ENCODE assay signal across 23 cellular contexts in the genomic region with DNA sequence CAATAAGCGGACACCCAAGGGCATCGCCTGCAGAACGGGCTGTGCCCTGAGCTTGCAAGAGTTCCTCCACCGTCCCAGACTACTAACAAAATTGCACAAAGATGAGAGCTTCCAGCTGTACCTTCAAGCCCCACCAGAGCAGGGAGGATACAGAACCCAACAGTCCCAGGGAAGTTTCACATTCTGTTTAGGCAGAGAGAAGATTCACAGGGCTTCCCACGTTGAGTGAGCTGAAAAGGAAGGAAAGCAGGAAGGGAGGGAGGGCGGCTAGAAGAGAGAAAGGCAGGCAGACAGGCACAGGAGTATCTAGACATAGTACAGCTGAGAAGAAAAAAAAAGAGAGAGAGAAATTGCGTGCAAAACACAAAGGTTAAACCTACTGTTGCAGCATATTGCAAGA.
DNase-seq lines count a peak whose midpoint lies in the region; ATAC-seq and TF ChIP-seq lines count a peak whose summit lies in the region.
"Had no signal": no experiment of that assay in that cellular context is flagged by ENCODE, and none has a peak within 500 bp of the region (broad histone marks: within the 10 kb centered on the region; RNA-seq: fewer than 3 reads in every experiment).

No MANE protein-coding gene starts in this region.

- H3K9ac ChIP-seq in endodermal cell (ENCODE audit: extremely low read depth, low read length, poor library complexity, severe bottlenecking), result no peak overlapping the region
- H3K9ac ChIP-seq in mesendoderm (ENCODE audit: low read length), result no peak overlapping the region

- POLR2A ChIA-PET in activated CD4-positive, alpha-beta memory T cell treated with anti-CD3 and anti-CD28 coated beads, Interleukin-2, amount 10 ng/mL, durations not matched to agents 7 days and 5 days (lab: Charles Lee), result no interaction called here
- POLR2A ChIA-PET in activated CD4-positive, alpha-beta memory T cell treated with anti-CD3 and anti-CD28 coated beads for 36 hours (lab: Charles Lee), result no interaction called here

- H3K4me3 Mint-ChIP-seq in activated CD4-positive, alpha-beta memory T cell treated with anti-CD3 and anti-CD28 coated beads, Interleukin-2, amount 10 ng/mL, durations not matched to agents 7 days and 5 days, result no peak overlapping the region
- no peak overlapping the region for H3K4me3 Mint-ChIP-seq in activated CD4-positive, alpha-beta memory T cell treated with anti-CD3 and anti-CD28 coated beads for 36 hours
- no peak overlapping the region for H3K4me3 Mint-ChIP-seq in endodermal cell
- H3K4me3 Mint-ChIP-seq: CD8-positive, alpha-beta memory T cell had no signal

- no peak overlapping the region for H4K8ac ChIP-seq in mesendoderm (ENCODE audit: low read depth, low read length)

- H3K27me3 Mint-ChIP-seq in activated CD4-positive, alpha-beta memory T cell treated with anti-CD3 and anti-CD28 coated beads, Interleukin-2, amount 10 ng/mL, durations not matched to agents 7 days and 5 days, result peaks cover 72% of the 10 kb centered on the region
- H3K27me3 Mint-ChIP-seq in activated CD4-positive, alpha-beta memory T cell treated with anti-CD3 and anti-CD28 coated beads for 36 hours, result peaks cover 49% of the 10 kb centered on the region
- H3K27me3 Mint-ChIP-seq in endodermal cell (ENCODE audit: insufficient read depth), result peaks cover 8% of the 10 kb centered on the region

- H3K4me1 ChIP-seq in endodermal cell (ENCODE audit: control insufficient read depth, insufficient read depth, low read length), result no peaks in the 10 kb centered on the region
- H3K4me1 ChIP-seq in mesendoderm (ENCODE audit: control insufficient read depth, low read depth, low read length), result no peaks in the 10 kb centered on the region
- peaks cover 0 to 10% (median 3%) of the 10 kb centered on the region in 4 donors for H3K4me1 ChIP-seq in stomach

- no peak overlapping the region for H3K23ac ChIP-seq in mesendoderm (ENCODE audit: low read length)

- H3K27ac Mint-ChIP-seq in activated CD4-positive, alpha-beta memory T cell treated with anti-CD3 and anti-CD28 coated beads, Interleukin-2, amount 10 ng/mL, durations not matched to agents 7 days and 5 days, result no peak overlapping the region
- H3K27ac Mint-ChIP-seq in activated CD4-positive, alpha-beta memory T cell treated with anti-CD3 and anti-CD28 coated beads for 36 hours, result no peak overlapping the region
- H3K27ac Mint-ChIP-seq in endodermal cell, result no peak overlapping the region
- H3K27ac Mint-ChIP-seq: CD8-positive, alpha-beta memory T cell had no signal

- no peaks in the 10 kb centered on the region for H3K79me2 ChIP-seq in mesendoderm (ENCODE audit: control insufficient read depth, insufficient read depth, low read length)

- H3K9me3 Mint-ChIP-seq in activated CD4-positive, alpha-beta memory T cell treated with anti-CD3 and anti-CD28 coated beads, Interleukin-2, amount 10 ng/mL, durations not matched to agents 7 days and 5 days, result no peaks in the 10 kb centered on the region
- H3K9me3 Mint-ChIP-seq in activated CD4-positive, alpha-beta memory T cell treated with anti-CD3 and anti-CD28 coated beads for 36 hours, result no peaks in the 10 kb centered on the region
- peaks cover 3% of the 10 kb centered on the region for H3K9me3 Mint-ChIP-seq in endodermal cell

- H4K5ac ChIP-seq in mesendoderm (ENCODE audit: low read length), result no peak overlapping the region

- no peak overlapping the region for H2AK5ac ChIP-seq in mesendoderm (ENCODE audit: low read length)

- H3K36me3 Mint-ChIP-seq in activated CD4-positive, alpha-beta memory T cell treated with anti-CD3 and anti-CD28 coated beads, Interleukin-2, amount 10 ng/mL, durations not matched to agents 7 days and 5 days (ENCODE audit: low read depth), result no peaks in the 10 kb centered on the region
- no peaks in the 10 kb centered on the region for H3K36me3 Mint-ChIP-seq in activated CD4-positive, alpha-beta memory T cell treated with anti-CD3 and anti-CD28 coated beads for 36 hours
- H3K36me3 Mint-ChIP-seq in endodermal cell (ENCODE audit: low read depth), result no peaks in the 10 kb centered on the region
- H3K36me3 Mint-ChIP-seq: CD8-positive, alpha-beta memory T cell had no signal

- peak; percentile 0 for DNase-seq in activated CD4-positive, alpha-beta memory T cell treated with anti-CD3 and anti-CD28 coated beads, Interleukin-2, amount 10 ng/mL, durations not matched to agents 7 days and 5 days
- no peak for DNase-seq in activated CD4-positive, alpha-beta memory T cell treated with anti-CD3 and anti-CD28 coated beads for 36 hours
- DNase-seq in endodermal cell (peak; percentile 44), mesendoderm (no peak), sciatic nerve (ENCODE audit: low spot score) (no peak), stomach (no peak), NCI-H446 (lab: John Stamatoyannopoulos, UW) (no peak)
- DNase-seq: ACHN; C1 segment of cervical spinal cord; CD8-positive, alpha-beta memory T cell; DMS53; EL; HCEC 1CT; KG1; NCI-H1092; NCI-H1436; NCI-H187 treated with DMSO at 0.1 percent for 48 hours; NCI-H2107; NCI-H510A; SIG-M5 had no signal

- H2BK15ac ChIP-seq in mesendoderm (replicated peaks; ENCODE audit: low read depth), result no peak overlapping the region

- H3K56ac ChIP-seq in mesendoderm (ENCODE audit: low read length), result peak overlapping the region; percentile 18

- WGBS in endodermal cell (ENCODE audit: insufficient coverage in 1 of 2, insufficient read length in 1 of 2), 2 experiments, result 57 to 79% methylated on average over 6 to 7 of the region's 7 CpGs
- WGBS in mesendoderm (ENCODE audit: extremely low coverage, insufficient coverage, low lambda C conversion rate), result no CpG with 5 or more reads among the region's 7 CpGs
- 44 to 60% (median 53%) methylated on average over 7 of the region's 7 CpGs for WGBS in stomach, 5 donors

- no peaks in the 10 kb centered on the region for H3K79me1 ChIP-seq in mesendoderm (ENCODE audit: low read length)

- no peak overlapping the region for H2BK120ac ChIP-seq in mesendoderm (ENCODE audit: low read depth, low read length)

- peaks cover under 1% of the 10 kb centered on the region for H3K4me1 Mint-ChIP-seq in activated CD4-positive, alpha-beta memory T cell treated with anti-CD3 and anti-CD28 coated beads, Interleukin-2, amount 10 ng/mL, durations not matched to agents 7 days and 5 days
- peaks cover under 1% of the 10 kb centered on the region for H3K4me1 Mint-ChIP-seq in activated CD4-positive, alpha-beta memory T cell treated with anti-CD3 and anti-CD28 coated beads for 36 hours (ENCODE audit: low read depth)
- peaks cover 16% of the 10 kb centered on the region for H3K4me1 Mint-ChIP-seq in endodermal cell

- CTCF ChIA-PET in activated CD4-positive, alpha-beta memory T cell treated with anti-CD3 and anti-CD28 coated beads, Interleukin-2, amount 10 ng/mL, durations not matched to agents 7 days and 5 days (lab: Charles Lee), result no interaction called here
- CTCF ChIA-PET in activated CD4-positive, alpha-beta memory T cell treated with anti-CD3 and anti-CD28 coated beads for 36 hours (lab: Charles Lee), result no interaction called here

- TF ChIP-seq CTCF in endodermal cell (conservative IDR thresholded peaks at IDR 0.05) (no peak), stomach (IDR thresholded peaks at IDR 0.05) (no peak)

- no peak overlapping the region for H3K4me2 ChIP-seq in mesendoderm (ENCODE audit: low read length)

- no peak for TF ChIP-seq EP300 in stomach (IDR thresholded peaks at IDR 0.05)

- no peak overlapping the region for H3K18ac ChIP-seq in mesendoderm (ENCODE audit: low read length)

- no peak overlapping the region for H2BK5ac ChIP-seq in mesendoderm (ENCODE audit: low read length)

- ATAC-seq in sciatic nerve (peak; percentile 47), GM21529 (IDR thresholded peaks at IDR 0.05; ENCODE audit: unreplicated experiment) (no peak)
- ATAC-seq: Panc1 had no signal

- H3K9me3 ChIP-seq in endodermal cell (ENCODE audit: control insufficient read depth, low read length) (no peaks in the 10 kb centered on the region), stomach (no peaks in the 10 kb centered on the region)

- H3K27me3 ChIP-seq in endodermal cell (ENCODE audit: control insufficient read depth, insufficient read depth, low read length, poor library complexity, severe bottlenecking) (peaks cover 24% of the 10 kb centered on the region), mesendoderm (ENCODE audit: insufficient read depth, low read length, poor library complexity) (no peaks in the 10 kb centered on the region), stomach (peaks cover 0 to 44% (median 0%) of the 10 kb centered on the region in 3 donors)

- no peak overlapping the region for H3K4ac ChIP-seq in mesendoderm (ENCODE audit: low read depth, low read length)

- no peak overlapping the region for H3K4me3 ChIP-seq in endodermal cell (ENCODE audit: low read length)
- H3K4me3 ChIP-seq in mesendoderm (ENCODE audit: low read length), result no peak overlapping the region
- H3K4me3 ChIP-seq in stomach, result no peak overlapping the region

- intact Hi-C loops in activated CD4-positive, alpha-beta memory T cell treated with anti-CD3 and anti-CD28 coated beads for 36 hours (cut with micrococcal nuclease), result no loop called here
- intact Hi-C loops in sciatic nerve (cut with DNase I) (no loop called here), stomach (cut with DNase I; ENCODE audit: low total_unique reads) (no loop called here)

- H3K27ac ChIP-seq in endodermal cell (ENCODE audit: low read depth, low read length), result no peak overlapping the region
- H3K27ac ChIP-seq in mesendoderm (ENCODE audit: low read depth, low read length), result no peak overlapping the region
- H3K27ac ChIP-seq in stomach, result no peak overlapping the region
- H3K27ac ChIP-seq: 22Rv1 had no signal

- no peaks in the 10 kb centered on the region for H3K36me3 ChIP-seq in endodermal cell (ENCODE audit: control insufficient read depth, insufficient read depth, low read length)
- no peaks in the 10 kb centered on the region for H3K36me3 ChIP-seq in mesendoderm (ENCODE audit: control insufficient read depth, insufficient read depth, low read length)
- no peaks in the 10 kb centered on the region for H3K36me3 ChIP-seq in stomach

- TF ChIP-seq POLR2A in stomach (IDR thresholded peaks at IDR 0.05), result no peak

Comparison
In these comparisons a context has a peak if more than half of its experiments do, and no peak if none do; other contexts are left out.
1. DNase-seq: peak in activated CD4-positive, alpha-beta memory T cell treated with anti-CD3 and anti-CD28 coated beads, Interleukin-2, amount 10 ng/mL, durations not matched to agents 7 days and 5 days (single experiment) and endodermal cell (single experiment); none in activated CD4-positive, alpha-beta memory T cell treated with anti-CD3 and anti-CD28 coated beads for 36 hours (single experiment), mesendoderm (single experiment), sciatic nerve (single experiment), stomach (single experiment) and NCI-H446 (0 of 2).